In the genomic region with DNA sequence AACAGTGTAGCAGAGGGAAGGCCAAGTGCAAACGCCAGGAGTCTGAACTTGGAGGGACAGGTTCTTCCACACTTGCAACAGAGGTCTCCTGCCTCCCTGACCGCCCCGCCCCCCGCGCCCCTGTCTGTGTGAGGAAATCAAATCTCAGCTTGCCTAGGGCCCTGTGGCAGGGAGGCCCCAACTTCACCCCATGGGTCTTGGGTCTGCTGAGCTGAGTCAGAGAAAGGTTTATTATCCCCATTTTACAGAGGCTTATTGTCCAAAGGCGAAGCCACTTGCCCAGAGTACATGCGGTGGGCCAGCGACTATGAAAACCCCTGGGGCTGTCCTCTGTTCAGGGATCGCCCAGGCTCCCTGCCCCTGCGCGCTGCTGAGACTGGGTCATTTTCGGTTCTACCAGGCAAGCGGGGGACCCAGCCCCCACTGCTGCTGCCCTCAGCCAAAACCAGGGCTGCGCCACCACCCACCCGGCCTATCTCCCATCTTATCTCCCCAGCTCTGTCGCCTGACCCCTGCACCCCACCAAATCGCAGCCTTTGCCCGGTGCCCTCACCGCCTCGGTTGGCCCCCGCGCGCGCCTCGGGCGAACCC, we compare ENCODE assay signal across 8 cellular contexts. TPM values are rescaled to one million over a fixed set of nuclear protein-coding genes. Genes with fewer than 3 reads are reported as not detected.
DNase-seq lines count a peak whose midpoint lies in the region; ATAC-seq and TF ChIP-seq lines count a peak whose summit lies in the region.

No MANE protein-coding gene starts in this region.

- no peak for TF ChIP-seq EP300 in upper lobe of left lung (IDR thresholded peaks at IDR 0.05)

- H3K4me3 ChIP-seq in breast epithelium (peak overlapping the region; percentile 70 to 94 (median 77)), lung (no peak overlapping the region), upper lobe of left lung (peak overlapping the region in 3 of 4 donors; percentile 79 to 91 (median 88))

- TF ChIP-seq POLR2A in breast epithelium (IDR thresholded peaks at IDR 0.05) (no peak), upper lobe of left lung (IDR thresholded peaks at IDR 0.05) (no peak)

- peak; percentile 18 for DNase-seq in activated CD8-positive, alpha-beta memory T cell treated with anti-CD3 and anti-CD28 coated beads, Interleukin-2, amount 50 U/mL, for 4 hours
- no peak for DNase-seq in activated CD8-positive, alpha-beta memory T cell treated with anti-CD3 and anti-CD28 coated beads for 24 hours
- DNase-seq in breast epithelium (ENCODE audit: low spot score in 2 of 2): peak in 1 of 2 donors; percentile 73
- DNase-seq in lung (ENCODE audit: low spot score): no peak
- DNase-seq in upper lobe of left lung: peak; percentile 65 to 82
- DNase-seq in NCI-H1105 treated with DMSO at 0.1 percent for 48 hours (lab: John Stamatoyannopoulos, UW): no peak
- no peak for DNase-seq in KG1 (lab: John Stamatoyannopoulos, UW)

- no peaks in the 10 kb centered on the region for H3K27me3 ChIP-seq in breast epithelium
- no peaks in the 10 kb centered on the region for H3K27me3 ChIP-seq in lung (ENCODE audit: control insufficient read depth, insufficient read depth)
- peaks cover 0 to 10% (median 0%) of the 10 kb centered on the region in 4 donors for H3K27me3 ChIP-seq in upper lobe of left lung

- peaks cover 4 to 11% of the 10 kb centered on the region in 2 donors for H3K4me1 ChIP-seq in breast epithelium
- peaks cover 0 to 6% of the 10 kb centered on the region in 2 donors for H3K4me1 ChIP-seq in lung (ENCODE audit: control insufficient read depth in 2 of 2, insufficient read depth in 2 of 2, low read length in 2 of 2)
- H3K4me1 ChIP-seq in upper lobe of left lung: peaks cover 12 to 25% (median 20%) of the 10 kb centered on the region in 4 donors

- H3K9me3 ChIP-seq in breast epithelium: no peaks in the 10 kb centered on the region
- H3K9me3 ChIP-seq in lung (ENCODE audit: control insufficient read depth in 2 of 2, insufficient read depth in 1 of 2, low read length in 1 of 2): no peaks in the 10 kb centered on the region
- H3K9me3 ChIP-seq in upper lobe of left lung: no peaks in the 10 kb centered on the region

- ATAC-seq in lung (ENCODE audit: insufficient read depth, low FRiP score): no peak
- no peak for ATAC-seq in upper lobe of left lung (ENCODE audit: low FRiP score in 2 of 2)
- ATAC-seq in HG03354 (IDR thresholded peaks at IDR 0.05; ENCODE audit: poor library complexity, severe bottlenecking, unreplicated experiment): no peak

- H3K36me3 ChIP-seq in breast epithelium (no peaks in the 10 kb centered on the region), lung (ENCODE audit: control insufficient read depth in 2 of 2, insufficient read depth in 2 of 2, low read length in 2 of 2) (no peaks in the 10 kb centered on the region), upper lobe of left lung (no peaks in the 10 kb centered on the region)

- WGBS in lung, 2 donors: 58 to 61% methylated on average over 26 of the region's 26 CpGs
- 54 to 72% methylated on average over 8 to 16 of the region's 26 CpGs for WGBS in upper lobe of left lung, 2 donors

- H3K27ac ChIP-seq in breast epithelium (peak overlapping the region; percentile 88 to 92), lung (ENCODE audit: low read depth in 1 of 2, low read length in 1 of 2) (peak overlapping the region; percentile 13 to 78), upper lobe of left lung (peak overlapping the region; percentile 75 to 88 (median 82))

- TF ChIP-seq CTCF in breast epithelium (IDR thresholded peaks at IDR 0.05): peak in 1 of 3 donors; percentile 28
- TF ChIP-seq CTCF in lung (IDR thresholded peaks at IDR 0.05; ENCODE audit: control extremely low read depth, extremely low read depth): no peak
- no peak for TF ChIP-seq CTCF in upper lobe of left lung (IDR thresholded peaks at IDR 0.05)

- intact Hi-C loops in breast epithelium (cut with DNase I; ENCODE audit: low total_unique reads): no loop called here

RNA-seq across cellular contexts. Expression of a gene that starts 1.0 kb away (rescaled TPM):
- 100 to 1,000 TPM in 1 of 3 donors, 10 to 100 TPM in 2; 26.4 to 141 (median 64.1) TPM for total RNA-seq in breast epithelium
- 10 to 100 TPM; 65.1 to 67.8 TPM for total RNA-seq in lung
- 10 to 100 TPM; 30.7 to 43.6 TPM for polyA plus RNA-seq in lung
- 100 to 1,000 TPM in 1 of 6 donors, 10 to 100 TPM in 5; 55.5 to 131 (median 63.8) TPM for total RNA-seq in upper lobe of left lung

RNA-seq across cellular contexts. Expression of a gene that starts 58.8 kb away (rescaled TPM):
- 1 to 10 TPM in 1 of 3 donors, under 1 TPM in 1, not detected in 1; 0.66 to 7.9 TPM for total RNA-seq in breast epithelium
- total RNA-seq in lung: 10 to 100 TPM in 1 of 2 donors, 1 to 10 TPM in 1; 2.8 to 26.4 TPM
- 1 to 10 TPM in 1 of 2 donors, under 1 TPM in 1; 0.32 to 1.4 TPM for polyA plus RNA-seq in lung
- total RNA-seq in upper lobe of left lung: 100 to 1,000 TPM in 1 of 6 donors, 10 to 100 TPM in 1, 1 to 10 TPM in 3, under 1 TPM in 1; 0.10 to 106 (median 8.0) TPM

Comparison
In these comparisons a context has a peak if more than half of its experiments do, and no peak if none do; other contexts are left out.
1. DNase-seq: peak in activated CD8-positive, alpha-beta memory T cell treated with anti-CD3 and anti-CD28 coated beads, Interleukin-2, amount 50 U/mL, for 4 hours (single experiment) and upper lobe of left lung (2 of 2); none in activated CD8-positive, alpha-beta memory T cell treated with anti-CD3 and anti-CD28 coated beads for 24 hours (single experiment), lung (single experiment), NCI-H1105 treated with DMSO at 0.1 percent for 48 hours (single experiment) and KG1 (single experiment).
2. Peak in every context shown above with its lines, with median percentiles within 50 percentile points of each other: H3K27ac ChIP-seq.